Comparison of ENCODE assay signal across 14 cellular contexts in the genomic region with DNA sequence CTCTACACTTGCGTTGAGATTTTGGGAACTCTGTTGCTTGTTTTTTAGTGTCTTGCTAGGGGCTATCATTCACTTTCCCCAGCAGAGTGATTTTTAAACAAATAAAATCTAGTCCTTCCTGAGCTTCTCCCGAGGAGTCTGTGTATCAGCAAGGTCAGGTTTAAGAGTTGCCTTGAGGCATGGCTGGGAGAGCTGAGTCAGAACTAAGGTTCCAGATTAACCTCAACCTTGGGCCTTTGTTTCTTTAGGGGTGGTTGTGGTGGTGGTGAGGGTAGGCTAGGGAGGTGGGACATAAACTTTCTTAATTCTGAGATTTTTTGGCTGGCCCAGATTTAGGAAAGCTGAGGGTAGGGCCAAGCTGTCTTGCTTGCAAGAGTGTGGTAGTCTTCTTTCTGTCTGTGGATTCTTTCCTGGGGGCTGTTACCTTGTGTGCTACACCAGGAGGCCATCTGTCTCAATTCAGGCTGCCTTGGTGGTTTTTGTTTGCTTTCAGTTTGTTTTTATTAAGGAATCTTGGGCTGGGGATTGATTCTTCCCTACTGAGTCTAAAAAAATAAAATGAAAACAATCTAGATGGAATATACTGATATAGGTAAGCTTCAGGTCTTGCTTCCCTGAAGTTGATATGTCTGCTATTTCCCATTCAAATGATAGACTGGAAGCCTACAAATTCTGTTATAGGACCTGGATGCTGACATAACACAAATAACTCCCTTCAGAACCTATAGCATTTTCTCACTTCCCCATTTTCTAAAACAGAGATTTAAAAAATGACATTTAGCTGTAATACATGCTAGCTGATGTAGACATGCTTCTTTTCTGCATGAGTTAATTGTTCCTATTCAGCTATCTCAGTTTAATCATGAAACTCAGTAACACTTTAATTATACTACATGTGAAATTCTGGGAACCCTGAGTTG. TPM values are rescaled to one million over a fixed set of nuclear protein-coding genes. Genes with fewer than 3 reads are reported as not detected.
DNase-seq lines count a peak whose midpoint lies in the region; ATAC-seq and TF ChIP-seq lines count a peak whose summit lies in the region.
"Had no signal": no experiment of that assay in that cellular context is flagged by ENCODE, and none has a peak within 500 bp of the region (broad histone marks: within the 10 kb centered on the region; RNA-seq: fewer than 3 reads in every experiment).

No MANE protein-coding gene starts in this region.

- H3K9me3 Mint-ChIP-seq in natural killer cell: peaks cover 0 to 2% of the 10 kb centered on the region in 2 donors
- H3K9me3 Mint-ChIP-seq: activated CD4-positive, alpha-beta memory T cell treated with anti-CD3 and anti-CD28 coated beads, Interleukin-2, amount 10 ng/mL, durations not matched to agents 7 days and 5 days had no signal

- H3K27me3 Mint-ChIP-seq in natural killer cell (ENCODE audit: low read depth in 2 of 2): peaks cover 0 to 7% of the 10 kb centered on the region in 2 donors

- no peaks in the 10 kb centered on the region for H3K36me3 Mint-ChIP-seq in natural killer cell

- in situ Hi-C loops in ACHN (cut with HindIII; ENCODE audit: low pct_ligation_motif_present, low pct_unique_long_range_greater_than_20kb, low sequenced_read_pairs): no loop called here

- intact Hi-C loops in sciatic nerve (cut with DNase I) (no loop called here), natural killer cell (cut with micrococcal nuclease) (no loop called here)

- TF ChIP-seq CTCF in natural killer cell (IDR thresholded peaks at IDR 0.05): no peak

- H3K4me1 Mint-ChIP-seq in natural killer cell: no peaks in the 10 kb centered on the region
- H3K4me1 Mint-ChIP-seq: activated CD4-positive, alpha-beta memory T cell treated with anti-CD3 and anti-CD28 coated beads, Interleukin-2, amount 10 ng/mL, durations not matched to agents 7 days and 5 days had no signal

- no peak overlapping the region for H3K27ac Mint-ChIP-seq in natural killer cell
- H3K27ac Mint-ChIP-seq: activated CD4-positive, alpha-beta memory T cell treated with anti-CD3 and anti-CD28 coated beads, Interleukin-2, amount 10 ng/mL, durations not matched to agents 7 days and 5 days had no signal

- DNase-seq in sciatic nerve (ENCODE audit: low spot score) (no peak), NCI-H748 treated with DMSO at 0.1 percent for 48 hours (lab: John Stamatoyannopoulos, UW) (no peak), ecto neural progenitor cell (ENCODE audit: low spot score) (no peak), natural killer cell (no peak), ACHN (no peak)
- DNase-seq: activated CD4-positive, alpha-beta memory T cell treated with anti-CD3 and anti-CD28 coated beads, Interleukin-2, amount 10 ng/mL, durations not matched to agents 7 days and 5 days; aorta; NCI-H146; upper lobe of right lung had no signal

- H3K4me3 Mint-ChIP-seq in natural killer cell: no peak overlapping the region
- H3K4me3 Mint-ChIP-seq: activated CD4-positive, alpha-beta memory T cell treated with anti-CD3 and anti-CD28 coated beads, Interleukin-2, amount 10 ng/mL, durations not matched to agents 7 days and 5 days had no signal

- ATAC-seq in GM19043 (IDR thresholded peaks at IDR 0.05; ENCODE audit: low read depth, unreplicated experiment) (peak; percentile 64), HG02588 (IDR thresholded peaks at IDR 0.05; ENCODE audit: unreplicated experiment) (peak; percentile 69), HG03460 (IDR thresholded peaks at IDR 0.05; ENCODE audit: unreplicated experiment) (peak; percentile 59), sciatic nerve (peak; percentile 28), natural killer cell (no peak)
- ATAC-seq: Right ventricle myocardium inferior, upper lobe of right lung had no signal

RNA-seq across cellular contexts. Expression of gene LHCGR, which starts 5.4 kb away (rescaled TPM):
- total RNA-seq in sciatic nerve: 12.4 TPM
- total RNA-seq in natural killer cell: not detected
- total RNA-seq: activated CD4-positive, alpha-beta memory T cell treated with anti-CD3 and anti-CD28 coated beads, Interleukin-2, amount 10 ng/mL, durations not matched to agents 7 days and 5 days; epithelial cell of proximal tubule; upper lobe of right lung had no signal

Comparison
In these comparisons a context has a peak if more than half of its experiments do, and no peak if none do; other contexts are left out.
1. ATAC-seq: peak in GM19043 (single experiment), HG02588 (single experiment), HG03460 (single experiment) and sciatic nerve (single experiment); none in natural killer cell (0 of 3).
2. RNA of gene LHCGR, which starts 5.4 kb away (total RNA-seq): 12.4 TPM in sciatic nerve (single experiment); not detected in natural killer cell; every median in the first group is over 10 times any median in the second.